8 cellular contexts compared by ENCODE assay signal in genomic region chr2:119679846-119680245, GRCh38. TPM values are rescaled to one million over a fixed set of nuclear protein-coding genes. Genes with fewer than 3 reads are reported as not detected.
DNase-seq lines count a peak whose midpoint lies in the region; ATAC-seq, FAIRE-seq and TF ChIP-seq lines count a peak whose summit lies in the region.

No MANE protein-coding gene starts in this region.

- POLR2A ChIA-PET in OCI-LY7 (lab: Charles Lee): interaction anchor here (1.2 kb wide), 1 partner anchor 15 kb away, joined by 3 read pairs; no protein-coding TSS in a partner anchor

- H3K9me3 ChIP-seq in OCI-LY7 (ENCODE audit: low read length): no peaks in the 10 kb centered on the region
- no peaks in the 10 kb centered on the region for H3K9me3 ChIP-seq in parathyroid adenoma (ENCODE audit: control insufficient read depth, low read length)

- no peaks in the 10 kb centered on the region for H3K9me2 ChIP-seq in OCI-LY7 (ENCODE audit: insufficient read depth, low read length)

- H3K36me3 ChIP-seq in OCI-LY7 (ENCODE audit: insufficient read depth, low read length) (peaks cover 23% of the 10 kb centered on the region), parathyroid adenoma (ENCODE audit: control insufficient read depth, insufficient read depth, low read length) (no peaks in the 10 kb centered on the region)

- H2AFZ ChIP-seq in OCI-LY7 (ENCODE audit: low read length): peak overlapping the region; percentile 92; the same call in 1 of the 2 replicates
- H2AFZ ChIP-seq in parathyroid adenoma: no peak overlapping the region

- H4K20me1 ChIP-seq in OCI-LY7 (ENCODE audit: insufficient read depth, low read length): no peaks in the 10 kb centered on the region

- H3K9ac ChIP-seq in parathyroid adenoma: no peak overlapping the region

- TSS peak; percentile 88 for BruUV-seq in OCI-LY7 (replicated peaks; lab: Mats Ljungman, UMichigan)

- peaks cover 16% of the 10 kb centered on the region for H3K79me2 ChIP-seq in OCI-LY7 (ENCODE audit: insufficient read depth, low read depth, low read length)
- H3K79me2 ChIP-seq in parathyroid adenoma: no peaks in the 10 kb centered on the region

- no peaks in the 10 kb centered on the region for H3K27me3 ChIP-seq in parathyroid adenoma (ENCODE audit: control insufficient read depth, insufficient read depth, low read length)

- ATAC-seq in GM18867 (IDR thresholded peaks at IDR 0.05; ENCODE audit: unreplicated experiment): no peak

- H3K4me2 ChIP-seq in OCI-LY7 (ENCODE audit: low read length) (peak overlapping the region; percentile 98), parathyroid adenoma (ENCODE audit: low read length) (peak overlapping the region; percentile 95)

- CTCF ChIA-PET in OCI-LY7 (lab: Charles Lee; ENCODE audit: unreplicated experiment): no interaction called here

- DNase-seq in D721Med (ENCODE audit: insufficient read length, low spot score): no peak
- DNase-seq in OCI-LY7 (ENCODE audit: low spot score): no peak
- DNase-seq in epithelial cell of proximal tubule (ENCODE audit: low read depth): no peak
- DNase-seq in Ammon's horn (ENCODE audit: low spot score): no peak
- no peak for DNase-seq in GM20000 (ENCODE audit: low spot score)
- DNase-seq in midbrain (lab: John Stamatoyannopoulos, UW): no peak

- intact Hi-C loops in OCI-LY7 (cut with micrococcal nuclease; ENCODE audit: unreplicated experiment): loop anchor here (1.0 kb wide), 1 partner anchor 17 kb away; no protein-coding TSS in a partner anchor

- H3K27ac ChIP-seq in OCI-LY7 (ENCODE audit: low read depth, low read length, poor library complexity, severe bottlenecking) (peak overlapping the region; percentile 43), parathyroid adenoma (no peak overlapping the region)

- peaks cover 8% of the 10 kb centered on the region for H3K4me1 ChIP-seq in OCI-LY7 (ENCODE audit: insufficient read depth, low read length, poor library complexity, severe bottlenecking)
- peaks cover 3% of the 10 kb centered on the region for H3K4me1 ChIP-seq in parathyroid adenoma

- peak; percentile 53 for FAIRE-seq in D721Med (lab: Jason Lieb, UNC)

- TF ChIP-seq CTCF in D721Med (IDR thresholded peaks at IDR 0.05; ENCODE audit: insufficient read depth, missing control alignments) (no peak), OCI-LY7 (conservative IDR thresholded peaks at IDR 0.05; ENCODE audit: low read length) (no peak), epithelial cell of proximal tubule (conservative IDR thresholded peaks at IDR 0.05; ENCODE audit: low read depth, low read length) (no peak), parathyroid adenoma (IDR thresholded peaks at IDR 0.05) (no peak), GM20000 (IDR thresholded peaks at IDR 0.05; ENCODE audit: extremely low read depth, missing control alignments) (no peak)

- H3K4me3 ChIP-seq in OCI-LY7 (ENCODE audit: low read depth, low read length, poor library complexity, severe bottlenecking) (peak overlapping the region; percentile 99), epithelial cell of proximal tubule (ENCODE audit: low read depth, low read length) (peak overlapping the region; percentile 93), parathyroid adenoma (ENCODE audit: low read depth, low read length) (peak overlapping the region; percentile 92)

RNA-seq across cellular contexts. Expression of gene TMEM177, which starts 0.8 kb away (rescaled TPM):
- 31.8 and 36.7 TPM in 2 replicates for total RNA-seq in OCI-LY7 (2014; rRNA removed; shearing (Covaris generic))
- total RNA-seq in OCI-LY7 (2022) (24.2 and 28.8 TPM in 2 replicates), epithelial cell of proximal tubule (18.3 and 21.3 TPM in 2 replicates)
